In the genomic region with DNA sequence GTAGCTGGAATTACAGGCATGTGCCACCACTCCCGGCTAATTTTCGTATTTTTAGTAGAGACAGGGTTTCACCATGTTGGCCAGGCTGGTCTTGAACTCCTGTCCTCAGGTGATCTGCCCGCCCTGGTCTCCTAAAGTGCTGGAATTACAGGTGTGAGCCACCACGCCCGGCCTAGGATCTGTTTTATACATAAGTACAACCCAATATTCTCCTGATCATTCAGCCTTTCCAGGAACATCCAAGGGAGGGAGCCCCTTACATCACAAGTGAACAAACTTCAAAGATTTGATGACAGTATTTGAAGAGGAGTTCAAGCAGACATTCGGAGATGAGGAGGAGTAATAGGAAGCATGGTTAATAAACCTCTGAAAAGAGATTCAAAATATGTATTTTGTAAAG, we compare ENCODE assay signal across 2 cellular contexts.
TF ChIP-seq lines count a peak whose summit lies in the region.

No MANE protein-coding gene starts in this region.

TF ChIP-seq in HCT116, 20 proteins besides CTCF, POLR2A, EP300 and RAD21:
- TF ChIP-seq ZNF274 (IDR thresholded peaks at IDR 0.05; ENCODE audit: low read depth, low read length) (no peak), FOSL1 (IDR thresholded peaks at IDR 0.05; ENCODE audit: low read depth) (no peak), EGR1 (IDR thresholded peaks at IDR 0.05; ENCODE audit: low read depth) (no peak), JUND (IDR thresholded peaks at IDR 0.05) (no peak), SRF (IDR thresholded peaks at IDR 0.05; ENCODE audit: low read depth) (no peak), ZFX (IDR thresholded peaks at IDR 0.05) (no peak), POLR2AphosphoS5 (IDR thresholded peaks at IDR 0.05; ENCODE audit: low read depth, low read length) (no peak), EZH2phosphoT487 (IDR thresholded peaks at IDR 0.05; ENCODE audit: borderline replicate concordance) (no peak), CBX3 (IDR thresholded peaks at IDR 0.05; ENCODE audit: low read depth) (no peak), SP1 (IDR thresholded peaks at IDR 0.05; ENCODE audit: low read depth) (no peak), SIN3A (IDR thresholded peaks at IDR 0.05; ENCODE audit: low read depth) (no peak), EZH2 (IDR thresholded peaks at IDR 0.05) (no peak), YY1 (IDR thresholded peaks at IDR 0.05; ENCODE audit: extremely low read depth, insufficient replicate concordance, low read depth, low read length) (no peak), ELF1 (IDR thresholded peaks at IDR 0.05; ENCODE audit: borderline replicate concordance, low read depth) (no peak), CEBPB (IDR thresholded peaks at IDR 0.05; ENCODE audit: low read depth) (no peak), TCF7L2 (IDR thresholded peaks at IDR 0.05; ENCODE audit: borderline replicate concordance, extremely low read depth, insufficient read depth, insufficient read length) (no peak)
- TF ChIP-seq, protein P1, sequence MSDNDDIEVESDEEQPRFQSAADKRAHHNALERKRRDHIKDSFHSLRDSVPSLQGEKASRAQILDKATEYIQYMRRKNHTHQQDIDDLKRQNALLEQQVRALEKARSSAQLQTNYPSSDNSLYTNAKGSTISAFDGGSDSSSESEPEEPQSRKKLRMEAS (IDR thresholded peaks at IDR 0.05): no peak
- TF ChIP-seq, protein P2, sequence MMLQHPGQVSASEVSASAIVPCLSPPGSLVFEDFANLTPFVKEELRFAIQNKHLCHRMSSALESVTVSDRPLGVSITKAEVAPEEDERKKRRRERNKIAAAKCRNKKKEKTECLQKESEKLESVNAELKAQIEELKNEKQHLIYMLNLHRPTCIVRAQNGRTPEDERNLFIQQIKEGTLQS (IDR thresholded peaks at IDR 0.05): no peak
- TF ChIP-seq, protein P3, sequence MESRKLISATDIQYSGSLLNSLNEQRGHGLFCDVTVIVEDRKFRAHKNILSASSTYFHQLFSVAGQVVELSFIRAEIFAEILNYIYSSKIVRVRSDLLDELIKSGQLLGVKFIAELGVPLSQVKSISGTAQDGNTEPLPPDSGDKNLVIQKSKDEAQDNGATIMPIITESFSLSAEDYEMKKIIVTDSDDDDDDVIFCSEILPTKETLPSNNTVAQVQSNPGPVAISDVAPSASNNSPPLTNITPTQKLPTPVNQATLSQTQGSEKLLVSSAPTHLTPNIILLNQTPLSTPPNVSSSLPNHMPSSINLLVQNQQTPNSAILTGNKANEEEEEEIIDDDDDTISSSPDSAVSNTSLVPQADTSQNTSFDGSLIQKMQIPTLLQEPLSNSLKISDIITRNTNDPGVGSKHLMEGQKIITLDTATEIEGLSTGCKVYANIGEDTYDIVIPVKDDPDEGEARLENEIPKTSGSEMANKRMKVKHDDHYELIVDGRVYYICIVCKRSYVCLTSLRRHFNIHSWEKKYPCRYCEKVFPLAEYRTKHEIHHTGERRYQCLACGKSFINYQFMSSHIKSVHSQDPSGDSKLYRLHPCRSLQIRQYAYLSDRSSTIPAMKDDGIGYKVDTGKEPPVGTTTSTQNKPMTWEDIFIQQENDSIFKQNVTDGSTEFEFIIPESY (IDR thresholded peaks at IDR 0.05; ENCODE audit: extremely low read depth, insufficient replicate concordance, low read length): no peak
- TF ChIP-seq, protein P4, sequence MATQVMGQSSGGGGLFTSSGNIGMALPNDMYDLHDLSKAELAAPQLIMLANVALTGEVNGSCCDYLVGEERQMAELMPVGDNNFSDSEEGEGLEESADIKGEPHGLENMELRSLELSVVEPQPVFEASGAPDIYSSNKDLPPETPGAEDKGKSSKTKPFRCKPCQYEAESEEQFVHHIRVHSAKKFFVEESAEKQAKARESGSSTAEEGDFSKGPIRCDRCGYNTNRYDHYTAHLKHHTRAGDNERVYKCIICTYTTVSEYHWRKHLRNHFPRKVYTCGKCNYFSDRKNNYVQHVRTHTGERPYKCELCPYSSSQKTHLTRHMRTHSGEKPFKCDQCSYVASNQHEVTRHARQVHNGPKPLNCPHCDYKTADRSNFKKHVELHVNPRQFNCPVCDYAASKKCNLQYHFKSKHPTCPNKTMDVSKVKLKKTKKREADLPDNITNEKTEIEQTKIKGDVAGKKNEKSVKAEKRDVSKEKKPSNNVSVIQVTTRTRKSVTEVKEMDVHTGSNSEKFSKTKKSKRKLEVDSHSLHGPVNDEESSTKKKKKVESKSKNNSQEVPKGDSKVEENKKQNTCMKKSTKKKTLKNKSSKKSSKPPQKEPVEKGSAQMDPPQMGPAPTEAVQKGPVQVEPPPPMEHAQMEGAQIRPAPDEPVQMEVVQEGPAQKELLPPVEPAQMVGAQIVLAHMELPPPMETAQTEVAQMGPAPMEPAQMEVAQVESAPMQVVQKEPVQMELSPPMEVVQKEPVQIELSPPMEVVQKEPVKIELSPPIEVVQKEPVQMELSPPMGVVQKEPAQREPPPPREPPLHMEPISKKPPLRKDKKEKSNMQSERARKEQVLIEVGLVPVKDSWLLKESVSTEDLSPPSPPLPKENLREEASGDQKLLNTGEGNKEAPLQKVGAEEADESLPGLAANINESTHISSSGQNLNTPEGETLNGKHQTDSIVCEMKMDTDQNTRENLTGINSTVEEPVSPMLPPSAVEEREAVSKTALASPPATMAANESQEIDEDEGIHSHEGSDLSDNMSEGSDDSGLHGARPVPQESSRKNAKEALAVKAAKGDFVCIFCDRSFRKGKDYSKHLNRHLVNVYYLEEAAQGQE (IDR thresholded peaks at IDR 0.05; ENCODE audit: low read depth): no peak

TF ChIP-seq in H1, 55 proteins besides CTCF, POLR2A, EP300 and RAD21:
- TF ChIP-seq HDAC6 (IDR thresholded peaks at IDR 0.05; ENCODE audit: low read depth, low read length) (no peak), CTBP2 (IDR thresholded peaks at IDR 0.05; ENCODE audit: borderline replicate concordance, insufficient read depth, insufficient read length, low read length) (no peak), EGR1 (IDR thresholded peaks at IDR 0.05; ENCODE audit: borderline replicate concordance, low read depth, low read length) (no peak), JUND (IDR thresholded peaks at IDR 0.05; ENCODE audit: low read length) (no peak)
